ENCODE assay signal across 12 cellular contexts in genomic region chr5:10592598-10592997, GRCh38. TPM values are rescaled to one million over a fixed set of nuclear protein-coding genes. Genes with fewer than 3 reads are reported as not detected.
DNase-seq lines count a peak whose midpoint lies in the region; ATAC-seq and TF ChIP-seq lines count a peak whose summit lies in the region.
"Had no signal": no experiment of that assay in that cellular context is flagged by ENCODE, and none has a peak within 500 bp of the region (broad histone marks: within the 10 kb centered on the region; RNA-seq: fewer than 3 reads in every experiment).

No MANE protein-coding gene starts in this region.

- H3K27ac Mint-ChIP-seq in CD14-positive monocyte = no peak overlapping the region
- H3K27ac Mint-ChIP-seq: T-helper 2 cell treated with Interferon-gamma antibody and Interleukin-4, amounts not matched to agents 5 μg/mL and 100 μg/mL, for 36 hours had no signal

- no peaks in the 10 kb centered on the region for H3K36me3 Mint-ChIP-seq in CD14-positive monocyte

- H2AFZ ChIP-seq in Karpas-422 (ENCODE audit: low read length) = no peak overlapping the region

- no peak overlapping the region for H3K4me3 ChIP-seq in Karpas-422 (ENCODE audit: low read length)

- no peaks in the 10 kb centered on the region for H3K36me3 ChIP-seq in Karpas-422 (ENCODE audit: insufficient read depth, low read length)
- H3K36me3 ChIP-seq: BE2C had no signal

- H3K27me3 ChIP-seq in Karpas-422 (ENCODE audit: low read length) = no peaks in the 10 kb centered on the region
- H3K27me3 ChIP-seq: BE2C had no signal

- H3K79me2 ChIP-seq in Karpas-422 (ENCODE audit: low read length) = no peaks in the 10 kb centered on the region

- H3K27me3 Mint-ChIP-seq in CD14-positive monocyte (ENCODE audit: low read depth in 3 of 3) = peaks cover 0 to 4% (median 2%) of the 10 kb centered on the region in 3 donors

- H3K27ac ChIP-seq in Karpas-422 (ENCODE audit: low read length) = no peak overlapping the region
- H3K27ac ChIP-seq: epithelial cell of prostate had no signal

- peaks cover 31% of the 10 kb centered on the region for H3K4me1 Mint-ChIP-seq in CD14-positive monocyte

- intact Hi-C loops in CD14-positive monocyte (cut with micrococcal nuclease) = no loop called here

- no peak overlapping the region for H3K4me3 Mint-ChIP-seq in CD14-positive monocyte
- H3K4me3 Mint-ChIP-seq: T-helper 2 cell treated with Interferon-gamma antibody and Interleukin-4, amounts not matched to agents 5 μg/mL and 100 μg/mL, for 36 hours had no signal

- no peak for TF ChIP-seq CTCF in CD14-positive monocyte (IDR thresholded peaks at IDR 0.05)

- peaks cover 5% of the 10 kb centered on the region for H3K4me1 ChIP-seq in Karpas-422 (ENCODE audit: low read length)

- H3K4me2 ChIP-seq in Karpas-422 (ENCODE audit: low read depth, low read length, poor library complexity, severe bottlenecking) = no peak overlapping the region

- no peaks in the 10 kb centered on the region for H3K9me3 ChIP-seq in Karpas-422 (ENCODE audit: low read length)
- H3K9me3 ChIP-seq: BE2C had no signal

- H4K20me1 ChIP-seq in Karpas-422 (ENCODE audit: insufficient read depth, low read depth, low read length) = no peaks in the 10 kb centered on the region

- ATAC-seq in GM18502 (IDR thresholded peaks at IDR 0.05; ENCODE audit: poor library complexity, unreplicated experiment) (peak; percentile 54), GM21360 (IDR thresholded peaks at IDR 0.05; ENCODE audit: unreplicated experiment) (peak; percentile 49), HG03039 (IDR thresholded peaks at IDR 0.05; ENCODE audit: unreplicated experiment) (peak; percentile 34)

- DNase-seq in RPMI8226 (peak; percentile 47), Kasumi-1 (lab: John Stamatoyannopoulos, UW) (no peak), CD14-positive monocyte (ENCODE audit: low spot score) (no peak), Karpas-422 (no peak)
- DNase-seq in stimulated activated CD4-positive, alpha-beta T cell treated with anti-CD3 and anti-CD28 coated beads, Interleukin-12 subunit alpha, Interleukin-12 subunit beta, amount 100 ng/mL, for 4 hours = no peak
- DNase-seq: BE2C, NCI-H1092 treated with DMSO at 0.1 percent for 48 hours had no signal

- peaks cover 0 to 5% (median 3%) of the 10 kb centered on the region in 7 donors for H3K9me3 Mint-ChIP-seq in CD14-positive monocyte

- no peaks in the 10 kb centered on the region for H3K9me2 ChIP-seq in Karpas-422 (replicated peaks; ENCODE audit: insufficient read depth, low read length)

- no peak overlapping the region for H3K9ac ChIP-seq in Karpas-422 (ENCODE audit: low read length)

RNA-seq across cellular contexts. Expression of gene ANKRD33B, which starts 28.7 kb away (rescaled TPM):
- not detected for polyA plus RNA-seq in CD14-positive monocyte
- 0.48 and 0.90 TPM in 2 replicates for total RNA-seq in Karpas-422 (2014; rRNA removed; shearing (Covaris generic); ENCODE audit: low replicate concordance)
